Comparison of ENCODE assay signal across 1 cellular context in genomic region chr17:48148029-48148759, GRCh38.
TF ChIP-seq lines count a peak whose summit lies in the region.

No MANE protein-coding gene starts in this region.

TF ChIP-seq in K562, 482 proteins besides CTCF, POLR2A, EP300 and RAD21 (continued from another document and continues in another):
- TF ChIP-seq ZNF740 (CRISPR knock-in tag; IDR thresholded peaks at IDR 0.05) = no peak
- no peak for TF ChIP-seq ZNF740 (tag; IDR thresholded peaks at IDR 0.05)
- no peak for TF ChIP-seq NCOA2 (IDR thresholded peaks at IDR 0.05; ENCODE audit: partially characterized antibody in 2 of 2)
- TF ChIP-seq CXXC5 (CRISPR knock-in tag; IDR thresholded peaks at IDR 0.05) = peak; percentile 84
- no peak for TF ChIP-seq ZNF592 (IDR thresholded peaks at IDR 0.05)
- no peak for TF ChIP-seq ZNF398 (CRISPR knock-in tag; IDR thresholded peaks at IDR 0.05)
- no peak for TF ChIP-seq RFX5 (IDR thresholded peaks at IDR 0.05; ENCODE audit: low read depth, low read length)
- TF ChIP-seq STAT5A (IDR thresholded peaks at IDR 0.05; ENCODE audit: borderline replicate concordance, low read length) = no peak
- no peak for TF ChIP-seq PHF8 (IDR thresholded peaks at IDR 0.05; ENCODE audit: borderline replicate concordance, low read length)
- TF ChIP-seq HES1 (IDR thresholded peaks at IDR 0.05; ENCODE audit: low read depth) = no peak
- TF ChIP-seq RFX7 (CRISPR knock-in tag; IDR thresholded peaks at IDR 0.05) = no peak
- no peak for TF ChIP-seq RNF2 (IDR thresholded peaks at IDR 0.05)
- TF ChIP-seq ARID3A (IDR thresholded peaks at IDR 0.05; ENCODE audit: borderline replicate concordance, low read depth, low read length) = 0 out of 2 replicates have a peak, but pooled peaks have one; percentile 6
- TF ChIP-seq NFIC (IDR thresholded peaks at IDR 0.05) = no peak
- no peak for TF ChIP-seq ZNF165 (CRISPR knock-in tag; IDR thresholded peaks at IDR 0.05; ENCODE audit: borderline replicate concordance)
- TF ChIP-seq CCNT2 (IDR thresholded peaks at IDR 0.05; ENCODE audit: borderline replicate concordance, extremely low read depth, insufficient read length, low read depth, low read length) = peak; percentile 29
- TF ChIP-seq ZNF584 (CRISPR knock-in tag; IDR thresholded peaks at IDR 0.05; ENCODE audit: low read depth) = no peak
- TF ChIP-seq CGGBP1 (CRISPR knock-in tag; IDR thresholded peaks at IDR 0.05) = no peak
- TF ChIP-seq HDAC2 (IDR thresholded peaks at IDR 0.05) = no peak
- TF ChIP-seq NR4A1 (CRISPR knock-in tag; IDR thresholded peaks at IDR 0.05) = no peak
- TF ChIP-seq NR4A1 (tag; IDR thresholded peaks at IDR 0.05) = 0 out of 2 replicates have a peak, but pooled peaks have one; percentile 48
- TF ChIP-seq SRSF1 (IDR thresholded peaks at IDR 0.05; ENCODE audit: low read depth, low read length) = no peak
- no peak for TF ChIP-seq BRCA1 (IDR thresholded peaks at IDR 0.05)
- no peak for TF ChIP-seq BRCA1 (CRISPR knock-in tag; IDR thresholded peaks at IDR 0.05)
- TF ChIP-seq RBM17 (IDR thresholded peaks at IDR 0.05; ENCODE audit: borderline replicate concordance, low read depth, low read length) = no peak
- TF ChIP-seq VEZF1 (CRISPR knock-in tag; IDR thresholded peaks at IDR 0.05) = peak; percentile 50; the same call in 1 of the 2 replicates
- TF ChIP-seq TAL1 (IDR thresholded peaks at IDR 0.05) = peak; percentile 46; the same call in 1 of the 2 replicates
- TF ChIP-seq HNRNPLL (IDR thresholded peaks at IDR 0.05; ENCODE audit: low read depth, low read length, poor library complexity, severe bottlenecking) = peak; percentile 89
- TF ChIP-seq E2F6 (IDR thresholded peaks at IDR 0.05; ENCODE audit: borderline replicate concordance in 1 of 2, extremely low read depth in 1 of 2, insufficient read depth in 1 of 2, insufficient read length in 1 of 2, low read depth in 1 of 2, low read length in 1 of 2, poor library complexity in 1 of 2, severe bottlenecking in 1 of 2) = no peak
- no peak for TF ChIP-seq USF1 (CRISPR knock-in tag; IDR thresholded peaks at IDR 0.05)
- no peak for TF ChIP-seq CSDE1 (IDR thresholded peaks at IDR 0.05)
- no peak for TF ChIP-seq TOE1 (IDR thresholded peaks at IDR 0.05; ENCODE audit: borderline replicate concordance)
- no peak for TF ChIP-seq TOE1 (CRISPR knock-in tag; IDR thresholded peaks at IDR 0.05; ENCODE audit: borderline replicate concordance, low read depth)
- peak; percentile 57; the same call in 1 of the 2 replicates for TF ChIP-seq LEF1 (IDR thresholded peaks at IDR 0.05)
- TF ChIP-seq ZKSCAN3 (CRISPR knock-in tag; IDR thresholded peaks at IDR 0.05) = no peak
- no peak for TF ChIP-seq HCFC1 (IDR thresholded peaks at IDR 0.05; ENCODE audit: low read depth, low read length)
- no peak for TF ChIP-seq PML (IDR thresholded peaks at IDR 0.05; ENCODE audit: low read length)
- peak; percentile 80 for TF ChIP-seq ZBTB1 (CRISPR knock-in tag; IDR thresholded peaks at IDR 0.05; ENCODE audit: borderline replicate concordance, low read depth)
- no peak for TF ChIP-seq NFYB (IDR thresholded peaks at IDR 0.05; ENCODE audit: extremely low read depth, insufficient read length)
- TF ChIP-seq FOXA1 (IDR thresholded peaks at IDR 0.05; ENCODE audit: borderline replicate concordance) = no peak
- no peak; the same call in 1 of the 2 replicates for TF ChIP-seq ARID1B (IDR thresholded peaks at IDR 0.05)
- TF ChIP-seq U2AF1 (optimal IDR thresholded peaks at IDR 0.05; ENCODE audit: low read depth, low read length) = no peak
- no peak for TF ChIP-seq THAP7 (CRISPR knock-in tag; IDR thresholded peaks at IDR 0.05)
- no peak; a peak in 1 of 4 replicates for TF ChIP-seq RCOR1 (IDR thresholded peaks at IDR 0.05; ENCODE audit: borderline replicate concordance in 1 of 2, low read depth in 2 of 2, low read length in 2 of 2)
- no peak for TF ChIP-seq RHOXF2B (CRISPR knock-in tag; conservative IDR thresholded peaks at IDR 0.05)
- TF ChIP-seq LCOR (CRISPR knock-in tag; IDR thresholded peaks at IDR 0.05) = no peak
- TF ChIP-seq ATF7 (IDR thresholded peaks at IDR 0.05) = no peak
- TF ChIP-seq C11orf30 (IDR thresholded peaks at IDR 0.05; ENCODE audit: low read depth) = no peak
- TF ChIP-seq ZNF79 (CRISPR knock-in tag; IDR thresholded peaks at IDR 0.05; ENCODE audit: low read depth) = peak; percentile 18; the same call in 1 of the 2 replicates
- no peak for TF ChIP-seq SIN3B (IDR thresholded peaks at IDR 0.05; ENCODE audit: low read depth)
- TF ChIP-seq ZNF785 (CRISPR knock-in tag; IDR thresholded peaks at IDR 0.05) = no peak
